In the genomic region with DNA sequence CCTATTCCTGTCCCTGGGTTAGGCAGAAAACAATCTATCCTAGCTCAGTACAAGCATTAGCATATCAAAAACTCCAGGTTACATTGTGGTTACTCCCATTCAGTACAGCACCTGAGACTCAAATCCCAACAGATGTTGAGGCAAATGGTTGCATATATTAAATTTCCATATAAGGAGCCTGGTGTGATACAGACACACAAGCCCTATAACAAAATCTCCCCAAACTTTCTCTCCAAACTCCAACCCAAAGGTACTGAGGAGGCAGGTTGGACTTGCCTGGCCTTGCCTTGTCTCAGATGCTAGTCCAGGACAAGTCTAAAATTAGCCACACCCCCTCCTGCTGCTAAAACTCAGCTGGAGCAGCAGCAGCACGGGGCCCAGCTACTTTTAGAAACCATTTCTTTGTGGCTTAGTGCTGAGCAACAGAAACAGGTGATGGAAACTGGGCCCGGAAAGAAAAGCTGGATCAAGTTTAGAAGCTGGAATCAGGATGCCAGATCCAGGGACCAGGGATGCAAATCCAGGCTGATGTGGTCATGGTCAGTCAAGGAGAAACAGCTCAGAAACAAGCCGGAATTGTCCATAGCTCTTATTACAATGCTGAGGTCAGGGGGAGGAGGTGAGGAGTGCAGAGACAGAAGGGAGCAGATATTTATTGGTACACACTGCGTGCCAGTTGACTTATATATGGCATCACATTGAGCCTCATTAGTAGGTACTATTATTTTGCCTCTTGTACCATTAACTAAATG, we compare ENCODE assay signal across 1 cellular context.
TF ChIP-seq lines count a peak whose summit lies in the region.

No MANE protein-coding gene starts in this region.

TF ChIP-seq in WTC11, 78 proteins besides CTCF, POLR2A, EP300 and RAD21 (continued from another document):
- TF ChIP-seq, protein P1, sequence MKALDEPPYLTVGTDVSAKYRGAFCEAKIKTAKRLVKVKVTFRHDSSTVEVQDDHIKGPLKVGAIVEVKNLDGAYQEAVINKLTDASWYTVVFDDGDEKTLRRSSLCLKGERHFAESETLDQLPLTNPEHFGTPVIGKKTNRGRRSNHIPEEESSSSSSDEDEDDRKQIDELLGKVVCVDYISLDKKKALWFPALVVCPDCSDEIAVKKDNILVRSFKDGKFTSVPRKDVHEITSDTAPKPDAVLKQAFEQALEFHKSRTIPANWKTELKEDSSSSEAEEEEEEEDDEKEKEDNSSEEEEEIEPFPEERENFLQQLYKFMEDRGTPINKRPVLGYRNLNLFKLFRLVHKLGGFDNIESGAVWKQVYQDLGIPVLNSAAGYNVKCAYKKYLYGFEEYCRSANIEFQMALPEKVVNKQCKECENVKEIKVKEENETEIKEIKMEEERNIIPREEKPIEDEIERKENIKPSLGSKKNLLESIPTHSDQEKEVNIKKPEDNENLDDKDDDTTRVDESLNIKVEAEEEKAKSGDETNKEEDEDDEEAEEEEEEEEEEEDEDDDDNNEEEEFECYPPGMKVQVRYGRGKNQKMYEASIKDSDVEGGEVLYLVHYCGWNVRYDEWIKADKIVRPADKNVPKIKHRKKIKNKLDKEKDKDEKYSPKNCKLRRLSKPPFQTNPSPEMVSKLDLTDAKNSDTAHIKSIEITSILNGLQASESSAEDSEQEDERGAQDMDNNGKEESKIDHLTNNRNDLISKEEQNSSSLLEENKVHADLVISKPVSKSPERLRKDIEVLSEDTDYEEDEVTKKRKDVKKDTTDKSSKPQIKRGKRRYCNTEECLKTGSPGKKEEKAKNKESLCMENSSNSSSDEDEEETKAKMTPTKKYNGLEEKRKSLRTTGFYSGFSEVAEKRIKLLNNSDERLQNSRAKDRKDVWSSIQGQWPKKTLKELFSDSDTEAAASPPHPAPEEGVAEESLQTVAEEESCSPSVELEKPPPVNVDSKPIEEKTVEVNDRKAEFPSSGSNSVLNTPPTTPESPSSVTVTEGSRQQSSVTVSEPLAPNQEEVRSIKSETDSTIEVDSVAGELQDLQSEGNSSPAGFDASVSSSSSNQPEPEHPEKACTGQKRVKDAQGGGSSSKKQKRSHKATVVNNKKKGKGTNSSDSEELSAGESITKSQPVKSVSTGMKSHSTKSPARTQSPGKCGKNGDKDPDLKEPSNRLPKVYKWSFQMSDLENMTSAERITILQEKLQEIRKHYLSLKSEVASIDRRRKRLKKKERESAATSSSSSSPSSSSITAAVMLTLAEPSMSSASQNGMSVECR (CRISPR knock-in tag; IDR thresholded peaks at IDR 0.05; ENCODE audit: borderline replicate concordance): no peak
TF ChIP-seq in WTC11: peak in this region for 0.
